Comparison of ENCODE assay signal across 1 cellular context in the genomic region with DNA sequence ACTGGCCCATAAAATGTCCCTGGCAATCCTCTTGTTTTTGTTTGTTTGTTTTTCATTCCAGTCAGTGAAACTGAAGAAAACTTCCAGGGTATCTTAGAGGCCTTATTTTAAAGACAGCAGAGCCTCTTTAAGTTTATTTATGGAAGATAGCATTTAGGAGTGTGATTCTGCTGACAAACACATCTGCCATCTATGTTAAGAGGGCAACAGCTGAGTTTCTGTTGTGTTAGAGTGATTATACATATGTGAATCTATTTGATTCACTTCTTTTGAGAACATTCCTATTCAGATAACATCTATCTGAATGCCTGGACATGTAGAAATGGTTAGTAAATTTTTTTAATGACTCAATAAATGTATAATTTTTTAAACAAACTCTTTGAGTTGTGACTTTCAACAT.
TF ChIP-seq lines count a peak whose summit lies in the region.

No MANE protein-coding gene starts in this region.

TF ChIP-seq in IMR-90, 13 proteins besides CTCF, POLR2A, EP300 and RAD21 (continued from another document):
- TF ChIP-seq ELK1 (IDR thresholded peaks at IDR 0.05; ENCODE audit: borderline replicate concordance, low read depth, low read length) = no peak
- TF ChIP-seq, protein P1, sequence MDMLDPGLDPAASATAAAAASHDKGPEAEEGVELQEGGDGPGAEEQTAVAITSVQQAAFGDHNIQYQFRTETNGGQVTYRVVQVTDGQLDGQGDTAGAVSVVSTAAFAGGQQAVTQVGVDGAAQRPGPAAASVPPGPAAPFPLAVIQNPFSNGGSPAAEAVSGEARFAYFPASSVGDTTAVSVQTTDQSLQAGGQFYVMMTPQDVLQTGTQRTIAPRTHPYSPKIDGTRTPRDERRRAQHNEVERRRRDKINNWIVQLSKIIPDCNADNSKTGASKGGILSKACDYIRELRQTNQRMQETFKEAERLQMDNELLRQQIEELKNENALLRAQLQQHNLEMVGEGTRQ (IDR thresholded peaks at IDR 0.05; ENCODE audit: low read depth, low read length) = no peak
- no peak for TF ChIP-seq BHLHE40 (IDR thresholded peaks at IDR 0.05; ENCODE audit: low read depth, low read length)
